Comparison of ENCODE assay signal across 8 cellular contexts in the genomic region with DNA sequence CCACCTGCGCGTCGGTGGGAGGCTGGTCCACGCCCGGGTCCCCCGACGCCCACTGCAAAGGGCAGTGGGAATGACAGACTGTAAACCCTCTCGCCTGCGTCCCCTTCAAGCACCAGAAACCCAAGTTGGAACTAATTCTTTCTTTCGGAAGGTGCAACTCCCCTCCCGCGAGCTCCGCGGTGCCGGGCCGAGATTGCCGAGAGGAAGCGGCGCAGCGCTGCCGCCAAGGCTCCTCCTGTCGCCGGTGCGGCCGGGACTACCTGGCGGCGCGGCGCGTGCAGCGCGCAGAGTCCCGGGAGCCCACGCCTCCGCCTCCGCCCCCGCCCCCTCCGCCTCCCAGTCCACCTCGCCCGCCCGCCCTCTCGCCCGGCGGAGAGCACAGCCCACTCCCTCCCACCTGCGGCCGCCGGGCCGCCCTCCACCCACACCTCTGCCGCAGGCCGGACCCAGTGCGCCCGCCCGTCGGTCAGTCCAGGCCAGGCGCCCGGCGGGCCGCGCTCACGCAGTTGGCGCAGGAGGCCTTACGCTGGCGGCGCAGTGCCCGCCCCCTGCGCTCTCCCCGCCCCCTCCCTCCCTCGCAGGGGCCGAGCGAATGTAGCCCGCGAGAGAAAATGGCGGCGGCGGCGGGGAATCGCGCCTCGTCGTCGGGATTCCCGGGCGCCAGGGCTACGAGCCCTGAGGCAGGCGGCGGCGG. TPM values are rescaled to one million over a fixed set of nuclear protein-coding genes. Genes with fewer than 3 reads are reported as not detected.
A peak's percentile ranks its signal among the peaks of the same experiment; 100 is the strongest.
DNase-seq lines count a peak whose midpoint lies in the region; FAIRE-seq and TF ChIP-seq lines count a peak whose summit lies in the region.

Gene MAP3K1, plus strand, starts transcription at position 587 of the 694 bp plus-strand sequence. Its CDS starts 25 bp downstream, at position 612.

- H3K27ac Mint-ChIP-seq in HFFc6 = peak within 1 kb of the TSS; percentile 70; the same call in 1 of the 2 replicates

- H3K4me1 Mint-ChIP-seq in HFFc6 (ENCODE audit: low read depth) = peaks cover 32% of the 10 kb centered on the region

- TF ChIP-seq POLR2A in GM12892 (IDR thresholded peaks at IDR 0.05; ENCODE audit: low read depth, low read length) = no peak

- DNase-seq in GM12892 (ENCODE audit: insufficient read length) (peak; percentile 67), HFFc6 (peak; percentile 22), NCI-H1048 (lab: John Stamatoyannopoulos, UW) (peak; percentile 50), T1000 (lab: John Stamatoyannopoulos, UW) (peak; percentile 69), astrocyte of the hippocampus (ENCODE audit: low read depth, low spot score) (peak; percentile 92), hippocampal formation (lab: John Stamatoyannopoulos, UW) (peak; percentile 57 to 74), retinal pigment epithelial cell (ENCODE audit: low read depth) (peak; percentile 30), cerebellar nuclear complex (lab: John Stamatoyannopoulos, UW) (no peak)

- peaks cover 11% of the 10 kb centered on the region; the same call in 1 of the 2 replicates for H3K27me3 Mint-ChIP-seq in HFFc6 (ENCODE audit: insufficient read depth)

- H3K4me3 ChIP-seq in retinal pigment epithelial cell (ENCODE audit: low read length) = peak within 1 kb of the TSS; percentile 65

- H3K4me3 Mint-ChIP-seq in HFFc6 = peak within 1 kb of the TSS; percentile 89

- no peaks in the 10 kb centered on the region for H3K36me3 Mint-ChIP-seq in HFFc6 (ENCODE audit: low read depth)

- TF ChIP-seq CTCF in HFFc6 (IDR thresholded peaks at IDR 0.05) (no peak), retinal pigment epithelial cell (conservative IDR thresholded peaks at IDR 0.05; ENCODE audit: low read depth, low read length) (no peak)

- H3K9me3 Mint-ChIP-seq in HFFc6 = no peaks in the 10 kb centered on the region

- FAIRE-seq in GM12892 (lab: Jason Lieb, UNC) = peak; percentile 96

RNA-seq across cellular contexts. Expression of gene MAP3K1, which starts in this region (rescaled TPM):
- polyA plus RNA-seq in GM12892 (2012; ENCODE audit: missing spikeins) = 4.0 TPM
- 1 to 10 TPM; 3.4 to 4.7 (median 3.7) TPM for total RNA-seq in HFFc6 (2021; fragmentation: NEBNext Ultra II Directional; extraction: Animal tissue kit (Norgen Biotek cat#: 25700))

Comparison
In these comparisons a context has a peak if more than half of its experiments do, and no peak if none do; other contexts are left out.
1. DNase-seq: peak in GM12892 (single experiment), HFFc6 (single experiment), NCI-H1048 (single experiment), T1000 (single experiment), astrocyte of the hippocampus (single experiment), hippocampal formation (2 of 2) and retinal pigment epithelial cell (single experiment); none in cerebellar nuclear complex (0 of 2).